ENCODE assay signal across 17 cellular contexts in the genomic region with DNA sequence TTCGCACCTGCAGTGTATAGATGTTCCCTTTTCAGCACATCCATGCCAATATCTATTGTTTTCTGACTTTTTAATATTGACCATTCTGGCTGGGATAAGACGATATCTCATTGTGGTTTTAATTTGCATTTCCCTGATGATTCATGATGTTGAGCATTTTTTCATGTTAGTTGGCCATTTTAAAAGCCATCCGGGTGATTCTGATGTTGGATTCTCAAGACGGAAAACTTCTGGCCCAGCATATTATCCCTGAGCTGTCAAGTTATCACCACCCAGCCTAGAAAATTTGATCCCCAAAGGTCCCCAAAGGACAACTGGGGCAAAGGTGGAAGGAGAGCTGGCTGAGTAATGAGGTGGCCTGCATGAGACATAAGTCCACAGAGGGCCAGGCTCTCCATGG.
DNase-seq lines count a peak whose midpoint lies in the region; ATAC-seq and TF ChIP-seq lines count a peak whose summit lies in the region.
"Had no signal": no experiment of that assay in that cellular context is flagged by ENCODE, and none has a peak within 500 bp of the region (broad histone marks: within the 10 kb centered on the region; RNA-seq: fewer than 3 reads in every experiment).

No MANE protein-coding gene starts in this region.

- in situ Hi-C loops in transverse colon (cut with MboI; ENCODE audit: low pct_ligation_motif_present in 1 of 4, low pct_unique_long_range_greater_than_20kb in 1 of 4, low sequenced_read_pairs in 3 of 4): no loop called here

- H3K27me3 ChIP-seq in transverse colon: peaks cover 63% of the 10 kb centered on the region
- H3K27me3 ChIP-seq in upper lobe of right lung: peaks cover 18% of the 10 kb centered on the region

- peak; percentile 7 for DNase-seq in AG10803 (ENCODE audit: low read depth)
- peak; percentile 21 for DNase-seq in M059J (ENCODE audit: low read depth)
- no peak for DNase-seq in coronary artery (ENCODE audit: low spot score)
- peak; percentile 41 to 57 for DNase-seq in foreskin fibroblast
- no peak for DNase-seq in ecto neural progenitor cell (ENCODE audit: low spot score)
- DNase-seq in transverse colon: no peak
- DNase-seq in upper lobe of right lung: no peak
- DNase-seq: 8988T, DMS 273 treated with DMSO at 0.1 percent for 48 hours, H7, MV-4-11, NCI-H1417, NCI-H187 treated with DMSO at 0.1 percent for 48 hours, NCI-H69, RPMI8226 had no signal

- TF ChIP-seq EP300 in transverse colon (IDR thresholded peaks at IDR 0.05; ENCODE audit: low read depth): no peak

- intact Hi-C loops in transverse colon (cut with DNase I; ENCODE audit: low total_unique reads): no loop called here
- intact Hi-C loops in upper lobe of right lung (cut with DNase I): no loop called here

- H3K27ac ChIP-seq in coronary artery (peak overlapping the region in 1 of 2 donors; percentile 77), transverse colon (no peak overlapping the region), upper lobe of right lung (no peak overlapping the region)
- H3K27ac ChIP-seq: C4-2B had no signal

- 78 to 80% methylated on average over 1 to 4 of the region's 4 CpGs for WGBS in transverse colon (ENCODE audit: low coverage in 1 of 2), 2 donors

- no peak for TF ChIP-seq POLR2A in transverse colon (IDR thresholded peaks at IDR 0.05)

- H3K9me3 ChIP-seq in transverse colon: no peaks in the 10 kb centered on the region
- no peaks in the 10 kb centered on the region for H3K9me3 ChIP-seq in upper lobe of right lung

- H3K36me3 ChIP-seq in transverse colon (no peaks in the 10 kb centered on the region), upper lobe of right lung (no peaks in the 10 kb centered on the region)

- TF ChIP-seq CTCF in AG10803 (conservative IDR thresholded peaks at IDR 0.05; ENCODE audit: low read length) (no peak), coronary artery (IDR thresholded peaks at IDR 0.05) (no peak), foreskin fibroblast (IDR thresholded peaks at IDR 0.05; ENCODE audit: low read depth, low read length) (no peak), transverse colon (IDR thresholded peaks at IDR 0.05) (no peak), upper lobe of right lung (IDR thresholded peaks at IDR 0.05) (no peak)

- H3K4me3 ChIP-seq in AG10803 (ENCODE audit: low read length): no peak overlapping the region
- H3K4me3 ChIP-seq in coronary artery: peak overlapping the region; percentile 16
- H3K4me3 ChIP-seq in foreskin fibroblast (ENCODE audit: low read depth in 1 of 2, low read length in 2 of 2): no peak overlapping the region
- no peak overlapping the region for H3K4me3 ChIP-seq in transverse colon
- H3K4me3 ChIP-seq in upper lobe of right lung: no peak overlapping the region

- peaks cover 0 to 12% (median 4%) of the 10 kb centered on the region in 4 donors for H3K4me1 ChIP-seq in transverse colon
- H3K4me1 ChIP-seq in upper lobe of right lung: peaks cover 5% of the 10 kb centered on the region

- ATAC-seq in HG02840 (IDR thresholded peaks at IDR 0.05; ENCODE audit: low FRiP score, unreplicated experiment) (no peak), upper lobe of right lung (no peak)

Comparison
In these comparisons a context has a peak if more than half of its experiments do, and no peak if none do; other contexts are left out.
1. DNase-seq: peak in AG10803 (single experiment), M059J (single experiment) and foreskin fibroblast (2 of 2); none in coronary artery (single experiment), ecto neural progenitor cell (single experiment), transverse colon (single experiment) and upper lobe of right lung (single experiment).